Comparison of ENCODE assay signal across 20 cellular contexts in genomic region chr20:39042279-39043150, GRCh38.
A peak's percentile ranks its signal among the peaks of the same experiment; 100 is the strongest.
DNase-seq lines count a peak whose midpoint lies in the region; ATAC-seq, FAIRE-seq and TF ChIP-seq lines count a peak whose summit lies in the region.
"Had no signal": no experiment of that assay in that cellular context is flagged by ENCODE, and none has a peak within 500 bp of the region (broad histone marks: within the 10 kb centered on the region; RNA-seq: fewer than 3 reads in every experiment).

No MANE protein-coding gene starts in this region.

- H3F3A ChIP-seq in PC-3 (ENCODE audit: low read length, unreplicated experiment) (no peaks in the 10 kb centered on the region), GM23338 (replicated peaks; ENCODE audit: low read depth) (no peaks in the 10 kb centered on the region)

- peaks cover 5% of the 10 kb centered on the region for H3K27me3 Mint-ChIP-seq in GM23338 (ENCODE audit: insufficient read depth, low read depth, poor library complexity)
- H3K27me3 Mint-ChIP-seq: CD4-positive, alpha-beta memory T cell; natural killer cell treated with Interleukin-12 subunit alpha and Interleukin-12 subunit beta and Interleukin-15 and Interleukin-18, amount 100 ng/mL, for 72 hours; T-helper 17 cell had no signal

- TF ChIP-seq RAD21 in HepG2 (CRISPR knock-in tag; IDR thresholded peaks at IDR 0.05), result no peak

- H3K27me3 ChIP-seq in HepG2 (ENCODE audit: control insufficient read depth in 1 of 2, insufficient read depth in 2 of 2, low read length in 2 of 2) (no peaks in the 10 kb centered on the region), right lobe of liver (no peaks in the 10 kb centered on the region), adipocyte (replicated peaks; ENCODE audit: control insufficient read depth, insufficient read depth, low read length) (no peaks in the 10 kb centered on the region), gastroesophageal sphincter (no peaks in the 10 kb centered on the region), suprapubic skin (no peaks in the 10 kb centered on the region), PC-3 (ENCODE audit: low read length) (no peaks in the 10 kb centered on the region), GM23338 (ENCODE audit: insufficient read depth) (no peaks in the 10 kb centered on the region)
- H3K27me3 ChIP-seq: ascending aorta had no signal

- no peak for ATAC-seq in HepG2
- no peak for ATAC-seq in right lobe of liver
- ATAC-seq in gastroesophageal sphincter, result peak; percentile 56
- ATAC-seq in PC-3, result no peak
- no peak for ATAC-seq in GM23338
- ATAC-seq: A549; natural killer cell treated with Interleukin-12 subunit alpha and Interleukin-12 subunit beta and Interleukin-15 and Interleukin-18, amount 100 ng/mL, for 72 hours; T-helper 17 cell had no signal

- H3K27ac Mint-ChIP-seq in GM23338, result no peak overlapping the region
- H3K27ac Mint-ChIP-seq: natural killer cell treated with Interleukin-12 subunit alpha and Interleukin-12 subunit beta and Interleukin-15 and Interleukin-18, amount 100 ng/mL, for 72 hours had no signal

- H3K9me3 ChIP-seq in HepG2 (ENCODE audit: low read length), result no peaks in the 10 kb centered on the region
- no peaks in the 10 kb centered on the region for H3K9me3 ChIP-seq in right lobe of liver
- H3K9me3 ChIP-seq in adipocyte (ENCODE audit: control insufficient read depth, low read length), result no peaks in the 10 kb centered on the region
- H3K9me3 ChIP-seq in gastroesophageal sphincter, result no peaks in the 10 kb centered on the region
- H3K9me3 ChIP-seq in suprapubic skin, result no peaks in the 10 kb centered on the region
- H3K9me3 ChIP-seq in PC-3 (ENCODE audit: low read length), result no peaks in the 10 kb centered on the region
- H3K9me3 ChIP-seq: A549, ascending aorta had no signal

- TF ChIP-seq CTCF in HepG2 (CRISPR knock-in tag; IDR thresholded peaks at IDR 0.05) (no peak), right lobe of liver (IDR thresholded peaks at IDR 0.05) (no peak), gastroesophageal sphincter (IDR thresholded peaks at IDR 0.05) (no peak), suprapubic skin (IDR thresholded peaks at IDR 0.05) (no peak), PC-3 (conservative IDR thresholded peaks at IDR 0.05; ENCODE audit: low read depth, low read length) (no peak), GM23338 (conservative IDR thresholded peaks at IDR 0.05; ENCODE audit: low read depth in 2 of 2) (no peak)

- no peak for FAIRE-seq in HepG2 (lab: Jason Lieb, UNC)
- FAIRE-seq: A549, endometrium had no signal

- WGBS in HepG2 (ENCODE audit: low lambda C conversion rate), result 98% methylated on average over 15 of the region's 15 CpGs
- 87% methylated on average over 6 of the region's 15 CpGs for WGBS in right lobe of liver (ENCODE audit: insufficient coverage, low coverage, low lambda C conversion rate, missing lambda C conversion rate)
- 55 to 60% methylated on average over 5 to 8 of the region's 15 CpGs for WGBS in gastroesophageal sphincter (ENCODE audit: low coverage in 1 of 2), 2 donors
- 45% methylated on average over 13 of the region's 15 CpGs for WGBS in suprapubic skin

- TF ChIP-seq POLR2A in HepG2 (IDR thresholded peaks at IDR 0.05; ENCODE audit: insufficient read depth in 1 of 2, low read depth in 2 of 2, low read length in 2 of 2), result no peak
- no peak for TF ChIP-seq POLR2A in right lobe of liver (IDR thresholded peaks at IDR 0.05)
- TF ChIP-seq POLR2A in gastroesophageal sphincter (IDR thresholded peaks at IDR 0.05), result no peak
- TF ChIP-seq POLR2A in suprapubic skin (IDR thresholded peaks at IDR 0.05), result no peak

- H3K79me2 ChIP-seq in HepG2 (ENCODE audit: insufficient read depth, low read length), result no peaks in the 10 kb centered on the region
- no peaks in the 10 kb centered on the region for H3K79me2 ChIP-seq in PC-3 (ENCODE audit: low read length)
- no peaks in the 10 kb centered on the region for H3K79me2 ChIP-seq in GM23338 (replicated peaks; ENCODE audit: insufficient read depth)

- H3K36me3 ChIP-seq in HepG2 (replicated peaks in 1 of 2; ENCODE audit: control insufficient read depth in 1 of 2, insufficient read depth in 2 of 2, low read length in 2 of 2) (peaks cover 36 to 44% of the 10 kb centered on the region in 2 experiments), right lobe of liver (peaks cover 0 to 24% (median 8%) of the 10 kb centered on the region in 4 donors), adipocyte (ENCODE audit: control insufficient read depth, insufficient read depth, low read length, severe bottlenecking) (peaks cover 42% of the 10 kb centered on the region), gastroesophageal sphincter (peaks cover 0 to 56% of the 10 kb centered on the region in 2 donors), suprapubic skin (peaks cover 31% of the 10 kb centered on the region), PC-3 (ENCODE audit: low read depth, low read length) (peaks cover 19% of the 10 kb centered on the region; the same call in 1 of the 2 replicates), GM23338 (ENCODE audit: insufficient read depth) (peaks cover 11% of the 10 kb centered on the region; the same call in 1 of the 2 replicates)

- peaks cover 36% of the 10 kb centered on the region for H3K36me3 Mint-ChIP-seq in GM23338 (ENCODE audit: low read depth)

- CTCF ChIA-PET in HepG2 (lab: Yijun Ruan, JAX; ENCODE audit: low intra/inter-chr PET ratio, low total read pairs), result no interaction called here
- CTCF ChIA-PET in PC-3 (lab: Charles Lee), result no interaction called here

- TF ChIP-seq EP300 in HepG2 (IDR thresholded peaks at IDR 0.05; ENCODE audit: low read depth in 2 of 2, low read length in 2 of 2), result no peak
- TF ChIP-seq EP300 in HepG2 (CRISPR knock-in tag; IDR thresholded peaks at IDR 0.05; ENCODE audit: borderline replicate concordance), result no peak
- TF ChIP-seq EP300 in gastroesophageal sphincter (IDR thresholded peaks at IDR 0.05), result no peak
- no peak for TF ChIP-seq EP300 in suprapubic skin (IDR thresholded peaks at IDR 0.05)

- intact Hi-C loops in HepG2 (cut with micrococcal nuclease; ENCODE audit: unreplicated experiment), result loop anchor here (10.0 kb wide), 1 partner anchor 78 kb away; the partner anchor contains the start of gene DHX35
- intact Hi-C loops in right lobe of liver (cut with DNase I), result no loop called here
- intact Hi-C loops in PC-3 (cut with micrococcal nuclease), result no loop called here

- H3K4me2 ChIP-seq in HepG2 (ENCODE audit: low read depth, low read length) (no peak overlapping the region), PC-3 (ENCODE audit: low read length) (no peak overlapping the region), GM23338 (no peak overlapping the region)
- H3K4me2 ChIP-seq: A549 had no signal

- DNase-seq in HepG2 (ENCODE audit: low spot score), result no peak
- DNase-seq in right lobe of liver, result no peak
- DNase-seq in adipocyte (ENCODE audit: low read depth), result peak; percentile 25
- DNase-seq in suprapubic skin (ENCODE audit: low spot score in 2 of 2), result no peak
- no peak for DNase-seq in PC-3
- DNase-seq in stimulated activated CD4-positive, alpha-beta T cell treated with anti-CD3 and anti-CD28 coated beads, Interleukin-1b, Interleukin-23, amount 100 ng/mL, for 48 hours, result no peak
- DNase-seq in GM23338 (ENCODE audit: low spot score), result no peak
- DNase-seq: activated CD4-positive, CD25-positive, alpha-beta regulatory T cell; activated gamma-delta T cell; CD4-positive, alpha-beta memory T cell; DND-41; MM.1S; SHP77; stimulated activated naive CD4-positive, alpha-beta T cell treated with Interleukin-2 at 50 U/mL for 16 hours; T-helper 17 cell had no signal

- H3K9me2 ChIP-seq in PC-3 (replicated peaks; ENCODE audit: low read length), result no peaks in the 10 kb centered on the region
- no peaks in the 10 kb centered on the region for H3K9me2 ChIP-seq in GM23338 (ENCODE audit: insufficient read depth)

- no peaks in the 10 kb centered on the region for H3K9me3 Mint-ChIP-seq in GM23338
- H3K9me3 Mint-ChIP-seq: CD4-positive, alpha-beta memory T cell; natural killer cell treated with Interleukin-12 subunit alpha and Interleukin-12 subunit beta and Interleukin-15 and Interleukin-18, amount 100 ng/mL, for 72 hours had no signal

- no peak overlapping the region for H2AFZ ChIP-seq in HepG2 (ENCODE audit: low read length)
- H2AFZ ChIP-seq in PC-3 (ENCODE audit: low read length), result no peak overlapping the region
- H2AFZ ChIP-seq in GM23338, result no peak overlapping the region

- BruUV-seq in HepG2 (replicated peaks; lab: Mats Ljungman, UMichigan), result no TSS peak
- no TSS peak for BruUV-seq in PC-3 (replicated peaks; lab: Mats Ljungman, UMichigan)

- POLR2A ChIA-PET in HepG2 (lab: Yijun Ruan, JAX), result no interaction called here
- POLR2A ChIA-PET in PC-3 (lab: Charles Lee; ENCODE audit: unreplicated experiment), result no interaction called here

- H3K4me1 ChIP-seq in HepG2 (ENCODE audit: insufficient read depth, low read length), result no peaks in the 10 kb centered on the region
- no peaks in the 10 kb centered on the region for H3K4me1 ChIP-seq in right lobe of liver
- no peaks in the 10 kb centered on the region for H3K4me1 ChIP-seq in adipocyte (ENCODE audit: control insufficient read depth, insufficient read depth, low read length)
- peaks cover 0 to 58% (median 4%) of the 10 kb centered on the region in 3 donors for H3K4me1 ChIP-seq in gastroesophageal sphincter
- peaks cover 8% of the 10 kb centered on the region for H3K4me1 ChIP-seq in suprapubic skin
- H3K4me1 ChIP-seq in PC-3 (ENCODE audit: insufficient read depth, low read length), result no peaks in the 10 kb centered on the region
- no peaks in the 10 kb centered on the region for H3K4me1 ChIP-seq in GM23338 (ENCODE audit: insufficient read depth)
- H3K4me1 ChIP-seq: A549, ascending aorta had no signal

- H3K4me3 Mint-ChIP-seq in GM23338, result no peak overlapping the region
- H3K4me3 Mint-ChIP-seq: natural killer cell treated with Interleukin-12 subunit alpha and Interleukin-12 subunit beta and Interleukin-15 and Interleukin-18, amount 100 ng/mL, for 72 hours; T-helper 17 cell had no signal

- H3K4me3 ChIP-seq in HepG2 (replicated peaks in 1 of 3; ENCODE audit: insufficient read depth in 1 of 3, low read depth in 2 of 3, low read length in 3 of 3) (no peak overlapping the region), right lobe of liver (no peak overlapping the region), adipocyte (ENCODE audit: low read length) (no peak overlapping the region), gastroesophageal sphincter (no peak overlapping the region), suprapubic skin (no peak overlapping the region), PC-3 (ENCODE audit: low read length) (no peak overlapping the region), GM23338 (no peak overlapping the region)
- H3K4me3 ChIP-seq: A549, ascending aorta had no signal

- no peaks in the 10 kb centered on the region for H3K4me1 Mint-ChIP-seq in GM23338
- H3K4me1 Mint-ChIP-seq: CD4-positive, alpha-beta memory T cell had no signal

- H4K20me1 ChIP-seq in HepG2 (ENCODE audit: insufficient read depth, low read length), result no peaks in the 10 kb centered on the region
- no peaks in the 10 kb centered on the region for H4K20me1 ChIP-seq in PC-3 (ENCODE audit: low read length)
- peaks cover 2% of the 10 kb centered on the region for H4K20me1 ChIP-seq in GM23338 (replicated peaks; ENCODE audit: insufficient read depth)

- H3K27ac ChIP-seq in HepG2 (ENCODE audit: extremely low read length, insufficient read depth, low read length), result no peak overlapping the region
- H3K27ac ChIP-seq in right lobe of liver, result no peak overlapping the region
- H3K27ac ChIP-seq in gastroesophageal sphincter, result peak overlapping the region in 3 of 4 donors; percentile 81 to 93 (median 87)
- H3K27ac ChIP-seq in suprapubic skin, result peak overlapping the region; percentile 14
- H3K27ac ChIP-seq in PC-3 (ENCODE audit: low read length), result no peak overlapping the region
- no peak overlapping the region for H3K27ac ChIP-seq in GM23338 (ENCODE audit: low read depth)
- H3K27ac ChIP-seq: A549, ascending aorta had no signal

- in situ Hi-C loops in HepG2 (cut with HindIII; ENCODE audit: extremely low pct_ligation_motif_present, low pct_unique_long_range_greater_than_20kb), result loop anchor here (25.0 kb wide), 1 partner anchor 405 kb away; no protein-coding TSS in a partner anchor

- H3K9ac ChIP-seq in HepG2 (ENCODE audit: insufficient read depth, low read depth, low read length) (no peak overlapping the region), adipocyte (ENCODE audit: low read length) (no peak overlapping the region), PC-3 (ENCODE audit: low read length) (no peak overlapping the region)

Comparison
In these comparisons a context has a peak if more than half of its experiments do, and no peak if none do; other contexts are left out.
1. H3K27ac ChIP-seq: peak in gastroesophageal sphincter (3 of 4) and suprapubic skin (single experiment); none in HepG2 (single experiment), right lobe of liver (0 of 3), PC-3 (single experiment) and GM23338 (single experiment).